Comparison of ENCODE assay signal across 19 cellular contexts in the genomic region with DNA sequence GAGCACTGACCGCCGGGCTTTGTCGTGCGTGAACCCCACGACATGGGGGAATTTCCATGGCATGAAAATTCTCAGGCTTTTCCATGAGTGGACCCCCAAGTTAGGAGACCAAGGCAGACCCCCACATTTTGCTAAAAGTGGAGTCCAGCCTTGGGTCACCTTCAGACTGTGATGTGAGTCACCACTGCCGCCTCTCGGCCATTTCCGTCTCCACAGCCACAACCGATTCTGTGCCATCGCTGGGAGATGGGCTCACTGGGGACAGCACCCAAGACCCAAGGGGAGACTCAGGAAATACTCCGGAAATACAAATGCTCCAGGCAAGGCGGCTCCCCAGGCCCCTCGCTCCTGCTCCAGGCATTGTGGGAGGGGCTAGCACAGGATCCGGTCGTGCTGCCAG.
"Had no signal": no experiment of that assay in that cellular context is flagged by ENCODE, and none has a peak within 500 bp of the region (broad histone marks: within the 10 kb centered on the region; RNA-seq: fewer than 3 reads in every experiment).

No MANE protein-coding gene starts in this region.

- DNase-seq: Karpas-422, KG1, MG63, NCI-H1092, NCI-H1105 treated with DMSO at 0.1 percent for 48 hours, NCI-H1436 treated with DMSO at 0.1 percent for 48 hours, NCI-H1694 treated with DMSO at 0.1 percent for 48 hours, NCI-H1930, NCI-H2081, NCI-H2107, NCI-H2227 treated with DMSO at 0.1 percent for 48 hours, NCI-H524, NCI-H526 treated with DMSO at 0.1 percent for 48 hours, NCI-H748 treated with DMSO at 0.1 percent for 48 hours, RPMI8226, SHP77, SK-N-SH, SW 1271 had no signal

- H3K27me3 ChIP-seq: MG63 had no signal

- FAIRE-seq: RCC 7860 had no signal

- H3K36me3 ChIP-seq: MG63 had no signal

- H3K4me3 ChIP-seq: MG63 had no signal

- H3K9ac ChIP-seq: SK-N-SH had no signal

- H3K4me2 ChIP-seq: SK-N-SH had no signal

- H3K9me3 ChIP-seq: MG63, SK-N-SH had no signal
